Comparison of ENCODE assay signal across 11 cellular contexts in genomic region chr6:52042141-52042885, GRCh38. TPM values are rescaled to one million over a fixed set of nuclear protein-coding genes. Genes with fewer than 3 reads are reported as not detected.
"Had no signal": no experiment of that assay in that cellular context is flagged by ENCODE, and none has a peak within 500 bp of the region (broad histone marks: within the 10 kb centered on the region; RNA-seq: fewer than 3 reads in every experiment).

No MANE protein-coding gene starts in this region.

- DNase-seq: GM23248, GOT3, H7, HFFc6, KBM-7 had no signal

- ATAC-seq: HCT116 had no signal

- H3K27ac ChIP-seq: GM23248, HL-60 had no signal

- H3K4me1 ChIP-seq: HAP-1 had no signal

- H2AFZ ChIP-seq: GM23248 had no signal

- H3K9me3 ChIP-seq: HAP-1 had no signal

- H3K9ac ChIP-seq: GM23248 had no signal

- H3K4me3 ChIP-seq: GM23248, HAP-1 had no signal

- H3K36me3 ChIP-seq: HAP-1 had no signal

RNA-seq across cellular contexts. Expression of gene PKHD1, which starts 45.1 kb away (rescaled TPM):
- total RNA-seq: GM23248, H4, HFFc6, HT1080 had no signal
- polyA plus RNA-seq: GM23248, IgD-negative memory B cell had no signal
